29 cellular contexts compared by ENCODE assay signal in genomic region chr11:123588863-123589262, GRCh38.
"Had no signal": no experiment of that assay in that cellular context is flagged by ENCODE, and none has a peak within 500 bp of the region (broad histone marks: within the 10 kb centered on the region; RNA-seq: fewer than 3 reads in every experiment).

No MANE protein-coding gene starts in this region.

- H3K4me3 Mint-ChIP-seq: activated CD4-positive, alpha-beta T cell treated with anti-CD3 and anti-CD28 coated beads, Interleukin-2, amount 10 ng/mL, durations not matched to agents 24 days and 14 days; activated CD8-positive, alpha-beta T cell treated with anti-CD3 and anti-CD28 coated beads for 36 hours; activated naive CD4-positive, alpha-beta T cell treated with anti-CD3 and anti-CD28 coated beads, Interleukin-2, amount 50 U/mL, for 24 hours; activated naive CD8-positive, alpha-beta T cell treated with anti-CD3 and anti-CD28 coated beads, Interleukin-2, amount 10 ng/mL, durations not matched to agents 7 days and 5 days; central memory CD8-positive, alpha-beta T cell had no signal

- H3K27me3 ChIP-seq: ascending aorta, cardiac muscle cell had no signal

- FAIRE-seq: RCC 7860 had no signal

- H3K4me1 Mint-ChIP-seq: activated CD4-positive, alpha-beta T cell treated with anti-CD3 and anti-CD28 coated beads, Interleukin-2, amount 10 ng/mL, durations not matched to agents 24 days and 14 days; activated naive CD4-positive, alpha-beta T cell treated with anti-CD3 and anti-CD28 coated beads, Interleukin-2, amount 50 U/mL, for 24 hours; activated naive CD8-positive, alpha-beta T cell treated with anti-CD3 and anti-CD28 coated beads, Interleukin-2, amount 10 ng/mL, durations not matched to agents 7 days and 5 days; central memory CD8-positive, alpha-beta T cell had no signal

- DNase-seq: activated CD4-positive, alpha-beta T cell treated with anti-CD3 and anti-CD28 coated beads, Interleukin-2, amount 10 ng/mL, durations not matched to agents 24 days and 14 days; activated CD4-positive, alpha-beta T cell treated with anti-CD3 and anti-CD28 coated beads, Interleukin-2, amount 50 U/mL, for 4 hours; activated CD8-positive, alpha-beta T cell treated with anti-CD3 and anti-CD28 coated beads for 36 hours; activated gamma-delta T cell; activated naive CD4-positive, alpha-beta T cell treated with Interleukin-2 at 50 U/mL for 16 hours; activated naive CD8-positive, alpha-beta T cell treated with anti-CD3 and anti-CD28 coated beads, Interleukin-2, amount 10 ng/mL, durations not matched to agents 7 days and 5 days; activated T-cell treated with anti-CD3 and anti-CD28 coated beads, Interleukin-2, amount 50 U/mL, for 1 hour; amygdala; NCI-H1048; NCI-H1105 treated with DMSO at 0.1 percent for 48 hours; NCI-H1436 treated with DMSO at 0.1 percent for 48 hours; NCI-H1694 treated with DMSO at 0.1 percent for 48 hours; NCI-H2029; NCI-H345; NCI-H524 treated with DMSO at 0.1 percent for 48 hours; NCI-H748 treated with DMSO at 0.1 percent for 48 hours; NK-92 treated with Interleukin-12 subunit alpha and Interleukin-12 subunit beta, amount 100 ng/mL, for 24 hours; PC-3; SIG-M5; SW 1271; T1000 had no signal

- H3K27ac Mint-ChIP-seq: activated CD4-positive, alpha-beta T cell treated with anti-CD3 and anti-CD28 coated beads, Interleukin-2, amount 10 ng/mL, durations not matched to agents 24 days and 14 days; activated CD8-positive, alpha-beta T cell treated with anti-CD3 and anti-CD28 coated beads for 36 hours; activated naive CD4-positive, alpha-beta T cell treated with anti-CD3 and anti-CD28 coated beads, Interleukin-2, amount 50 U/mL, for 24 hours; activated naive CD8-positive, alpha-beta T cell treated with anti-CD3 and anti-CD28 coated beads, Interleukin-2, amount 10 ng/mL, durations not matched to agents 7 days and 5 days; activated T-helper 2 cell treated with anti-CD3 and anti-CD28 coated beads, Interferon-gamma antibody, Interleukin-2, Interleukin-4, amounts not matched to agents 10 μg/mL and 5 μg/mL and 100 μg/mL, durations not matched to agents 14 hours and 24 hours and 36 hours had no signal

- H3K27me3 Mint-ChIP-seq: activated CD4-positive, alpha-beta T cell treated with anti-CD3 and anti-CD28 coated beads, Interleukin-2, amount 10 ng/mL, durations not matched to agents 24 days and 14 days; activated CD8-positive, alpha-beta T cell treated with anti-CD3 and anti-CD28 coated beads for 36 hours; activated naive CD4-positive, alpha-beta T cell treated with anti-CD3 and anti-CD28 coated beads, Interleukin-2, amount 50 U/mL, for 24 hours; activated naive CD8-positive, alpha-beta T cell treated with anti-CD3 and anti-CD28 coated beads, Interleukin-2, amount 10 ng/mL, durations not matched to agents 7 days and 5 days; central memory CD8-positive, alpha-beta T cell had no signal

- H3K27ac ChIP-seq: ascending aorta, cardiac muscle cell, RWPE1 had no signal

- H3K9me3 ChIP-seq: ascending aorta had no signal

- H3K4me1 ChIP-seq: ascending aorta had no signal

- H3K4me3 ChIP-seq: ascending aorta, cardiac muscle cell had no signal

- H3K9me3 Mint-ChIP-seq: activated CD4-positive, alpha-beta T cell treated with anti-CD3 and anti-CD28 coated beads, Interleukin-2, amount 10 ng/mL, durations not matched to agents 24 days and 14 days; activated CD8-positive, alpha-beta T cell treated with anti-CD3 and anti-CD28 coated beads for 36 hours; activated naive CD4-positive, alpha-beta T cell treated with anti-CD3 and anti-CD28 coated beads, Interleukin-2, amount 50 U/mL, for 24 hours; activated naive CD8-positive, alpha-beta T cell treated with anti-CD3 and anti-CD28 coated beads, Interleukin-2, amount 10 ng/mL, durations not matched to agents 7 days and 5 days; activated T-helper 2 cell treated with anti-CD3 and anti-CD28 coated beads, Interferon-gamma antibody, Interleukin-2, Interleukin-4, amounts not matched to agents 10 μg/mL and 5 μg/mL and 100 μg/mL, durations not matched to agents 14 hours and 24 hours and 36 hours; central memory CD8-positive, alpha-beta T cell had no signal

- H3K36me3 ChIP-seq: ascending aorta had no signal

- ATAC-seq: activated CD8-positive, alpha-beta T cell treated with anti-CD3 and anti-CD28 coated beads for 36 hours; PC-3; Right ventricle myocardium inferior had no signal

- H3K36me3 Mint-ChIP-seq: activated naive CD4-positive, alpha-beta T cell treated with anti-CD3 and anti-CD28 coated beads, Interleukin-2, amount 50 U/mL, for 24 hours had no signal
